Comparison of ENCODE assay signal across 6 cellular contexts in the genomic region with DNA sequence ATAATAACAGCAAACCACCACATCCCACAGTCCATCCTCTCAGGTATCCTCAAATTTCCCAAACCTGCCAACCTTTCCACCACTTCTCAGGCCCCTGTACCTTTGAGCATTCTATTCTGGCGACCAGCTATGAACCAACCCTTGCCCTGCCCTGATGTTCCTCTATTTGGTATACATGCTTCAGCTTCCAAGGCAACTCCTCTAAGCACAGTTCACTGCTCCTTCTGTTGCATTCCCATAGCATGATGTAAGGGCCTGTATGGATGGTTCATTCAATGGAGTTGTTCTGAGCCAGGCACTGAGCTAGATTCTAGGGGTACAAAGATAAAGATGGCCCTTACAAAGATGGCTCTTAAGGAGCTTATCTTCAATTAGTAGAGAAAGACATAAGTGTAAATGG. TPM values are rescaled to one million over a fixed set of nuclear protein-coding genes. Genes with fewer than 3 reads are reported as not detected.
DNase-seq lines count a peak whose midpoint lies in the region; ATAC-seq, FAIRE-seq and TF ChIP-seq lines count a peak whose summit lies in the region.
"Not testable (repeated sequence)": the region's sequence is repeated elsewhere in the genome, so short reads cannot be mapped to it uniquely, and the experiment has no call there.

No MANE protein-coding gene starts in this region.

- not testable (repeated sequence) for H3K27me3 Mint-ChIP-seq in HFFc6 (ENCODE audit: insufficient read depth)

- H3K4me3 ChIP-seq in brain microvascular endothelial cell (ENCODE audit: low read depth, low read length); upper lobe of right lung: not testable (repeated sequence)

- peak; percentile 50 for DNase-seq in HFFc6
- not testable (repeated sequence) for DNase-seq in RCC 7860 (ENCODE audit: low spot score); foreskin keratinocyte; upper lobe of right lung
- DNase-seq in brain microvascular endothelial cell, result peak; percentile 11

- not testable (repeated sequence) for H3K9me3 Mint-ChIP-seq in HFFc6

- not testable (repeated sequence) for H3K27me3 ChIP-seq in brain microvascular endothelial cell (replicated peaks); foreskin keratinocyte; upper lobe of right lung

- not testable (repeated sequence) for H3K36me3 ChIP-seq in brain microvascular endothelial cell (replicated peaks); upper lobe of right lung

- not testable (repeated sequence) for H3K4me1 ChIP-seq in foreskin keratinocyte, upper lobe of right lung

- H3K36me3 Mint-ChIP-seq in HFFc6 (ENCODE audit: low read depth), result not testable (repeated sequence)

- H3K9me3 ChIP-seq in upper lobe of right lung, result not testable (repeated sequence)

- peak; percentile 45 for FAIRE-seq in RCC 7860 (lab: Jason Lieb, UNC)

- intact Hi-C loops in upper lobe of right lung (cut with DNase I), result not testable (repeated sequence)

- TF ChIP-seq CTCF in HFFc6 (IDR thresholded peaks at IDR 0.05); brain microvascular endothelial cell (IDR thresholded peaks at IDR 0.05; ENCODE audit: low read depth, low read length, missing control alignments); foreskin keratinocyte (conservative IDR thresholded peaks at IDR 0.05); upper lobe of right lung (IDR thresholded peaks at IDR 0.05): not testable (repeated sequence)

- H3K27ac Mint-ChIP-seq in HFFc6, result not testable (repeated sequence)

- ATAC-seq in SK-N-SH treated with all-trans-retinoic acid at 6 μM for 48 hours, result peak; percentile 70
- ATAC-seq in foreskin keratinocyte, result peak; percentile 45
- ATAC-seq in upper lobe of right lung, result peak; percentile 54

- not testable (repeated sequence) for H3K4me1 Mint-ChIP-seq in HFFc6 (ENCODE audit: low read depth)

- H3K4me3 Mint-ChIP-seq in HFFc6, result not testable (repeated sequence)

- H3K27ac ChIP-seq in brain microvascular endothelial cell, foreskin keratinocyte, upper lobe of right lung: not testable (repeated sequence)

- in situ Hi-C loops in brain microvascular endothelial cell (cut with HindIII; ENCODE audit: low pct_ligation_motif_present, low sequenced_read_pairs), result not testable (repeated sequence)

RNA-seq across cellular contexts. Expression of gene NOTCH2NLA, which starts 22.7 kb away (rescaled TPM):
- total RNA-seq in HFFc6 (2021; fragmentation: NEBNext Ultra II Directional; extraction: Animal tissue kit (Norgen Biotek cat#: 25700)), result 10 to 100 TPM; 33.7 to 38.7 (median 36.1) TPM
- total RNA-seq in foreskin keratinocyte (22.7 and 26.0 TPM in 2 replicates), upper lobe of right lung (41.3 TPM)
- 7.7 and 11.4 TPM in 2 replicates for polyA plus RNA-seq in foreskin keratinocyte
